In the genomic region with DNA sequence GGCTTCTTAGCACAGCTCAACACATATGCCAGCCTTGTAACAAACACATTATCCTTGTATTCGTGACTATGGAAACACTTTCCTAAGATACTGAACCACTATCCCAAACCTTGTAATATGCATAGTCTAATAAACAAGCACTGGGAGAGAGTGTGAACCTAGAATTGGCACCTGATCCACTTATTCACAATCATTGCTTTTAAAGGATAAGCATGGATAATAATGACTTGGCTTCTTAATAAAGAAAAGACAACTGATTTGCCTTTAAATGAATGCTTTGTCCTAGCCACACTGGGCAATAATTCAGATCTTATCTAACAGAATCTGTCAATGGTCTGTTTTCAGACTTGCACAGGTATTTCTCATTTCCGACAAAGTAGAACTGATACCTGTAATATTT, we compare ENCODE assay signal across 25 cellular contexts. TPM values are rescaled to one million over a fixed set of nuclear protein-coding genes. Genes with fewer than 3 reads are reported as not detected.
DNase-seq lines count a peak whose midpoint lies in the region; ATAC-seq and TF ChIP-seq lines count a peak whose summit lies in the region.
"Had no signal": no experiment of that assay in that cellular context is flagged by ENCODE, and none has a peak within 500 bp of the region (broad histone marks: within the 10 kb centered on the region; RNA-seq: fewer than 3 reads in every experiment).

No MANE protein-coding gene starts in this region.

- no peaks in the 10 kb centered on the region for H3K27me3 ChIP-seq in ACC112 (ENCODE audit: insufficient read depth, low read length)
- no peaks in the 10 kb centered on the region for H3K27me3 ChIP-seq in RWPE2 (ENCODE audit: insufficient read depth, poor library complexity, severe bottlenecking)
- no peaks in the 10 kb centered on the region for H3K27me3 ChIP-seq in neural cell (ENCODE audit: insufficient read depth, low read depth, low read length)
- H3K27me3 ChIP-seq: uterus had no signal

- H3K9me3 Mint-ChIP-seq in CD14-positive monocyte: peaks cover 0 to 2% (median 0%) of the 10 kb centered on the region in 7 donors
- H3K9me3 Mint-ChIP-seq: activated CD4-positive, alpha-beta T cell treated with anti-CD3 and anti-CD28 coated beads, Interleukin-2, amount 10 ng/mL, durations not matched to agents 7 days and 5 days; activated T-cell treated with anti-CD3 and anti-CD28 coated beads, Interleukin-2, amount 50 U/mL, for 4 hours; CD4-positive, alpha-beta T cell had no signal

- H3F3A ChIP-seq in neural cell (ENCODE audit: insufficient read depth, low read length, poor library complexity, severe bottlenecking): no peaks in the 10 kb centered on the region

- H3K4me1 ChIP-seq in ACC112 (ENCODE audit: control insufficient read depth, insufficient read depth, low read length, unreplicated experiment) (peaks cover 37% of the 10 kb centered on the region), RWPE2 (ENCODE audit: insufficient read depth, poor library complexity, severe bottlenecking) (peaks cover 50% of the 10 kb centered on the region)
- H3K4me1 ChIP-seq: prostate gland, uterus had no signal

- TF ChIP-seq EP300 in neural cell (conservative IDR thresholded peaks at IDR 0.05; ENCODE audit: poor library complexity, severe bottlenecking): no peak

- TF ChIP-seq CTCF in RWPE2 (IDR thresholded peaks at IDR 0.05; ENCODE audit: poor library complexity, severe bottlenecking) (no peak), neural cell (IDR thresholded peaks at IDR 0.05; ENCODE audit: poor library complexity, severe bottlenecking) (no peak), CD14-positive monocyte (IDR thresholded peaks at IDR 0.05) (no peak)

- H3K4me3 Mint-ChIP-seq in CD14-positive monocyte: no peak overlapping the region
- H3K4me3 Mint-ChIP-seq: activated CD4-positive, alpha-beta T cell treated with anti-CD3 and anti-CD28 coated beads, Interleukin-2, amount 10 ng/mL, durations not matched to agents 7 days and 5 days; activated T-cell treated with anti-CD3 and anti-CD28 coated beads, Interleukin-2, amount 50 U/mL, for 4 hours; CD4-positive, alpha-beta T cell had no signal

- H3K27ac Mint-ChIP-seq in CD14-positive monocyte: no peak overlapping the region
- H3K27ac Mint-ChIP-seq: activated CD4-positive, alpha-beta T cell treated with anti-CD3 and anti-CD28 coated beads, Interleukin-2, amount 10 ng/mL, durations not matched to agents 7 days and 5 days; CD4-positive, alpha-beta T cell had no signal

- H3K9me3 ChIP-seq in RWPE2 (ENCODE audit: severe bottlenecking) (no peaks in the 10 kb centered on the region), neural cell (ENCODE audit: low read length) (no peaks in the 10 kb centered on the region)
- H3K9me3 ChIP-seq: mucosa of descending colon, prostate gland, thoracic aorta, uterus had no signal

- H3K4me3 ChIP-seq in ACC112 (ENCODE audit: low read depth, low read length): no peak overlapping the region
- H3K4me3 ChIP-seq in RWPE2 (ENCODE audit: severe bottlenecking): no peak overlapping the region
- H3K4me3 ChIP-seq in neural cell (ENCODE audit: low read length): peak overlapping the region; percentile 36
- H3K4me3 ChIP-seq: lung, mucosa of descending colon, PC-9, prostate gland, thoracic aorta, uterus had no signal

- peaks cover 9% of the 10 kb centered on the region for H3K4me1 Mint-ChIP-seq in CD14-positive monocyte

- H3K36me3 ChIP-seq in ACC112 (ENCODE audit: insufficient read depth, low read length) (no peaks in the 10 kb centered on the region), RWPE2 (ENCODE audit: low read depth) (peaks cover 7% of the 10 kb centered on the region), neural cell (ENCODE audit: insufficient read depth, low read length) (no peaks in the 10 kb centered on the region)
- H3K36me3 ChIP-seq: prostate gland, thoracic aorta, uterus, WERI-Rb-1 had no signal

- H2AFZ ChIP-seq in ACC112 (ENCODE audit: low read length, unreplicated experiment): no peak overlapping the region
- H2AFZ ChIP-seq in neural cell (ENCODE audit: low read depth, low read length): no peak overlapping the region
- H2AFZ ChIP-seq: PC-9 had no signal

- DNase-seq in NCI-H1105 treated with DMSO at 0.1 percent for 48 hours (lab: John Stamatoyannopoulos, UW) (peak; percentile 50), NCI-H1105 (lab: John Stamatoyannopoulos, UW) (no peak), RWPE2 (ENCODE audit: low spot score) (no peak), CD14-positive monocyte (ENCODE audit: low spot score) (no peak), NCI-H146 treated with DMSO at 0.1 percent for 48 hours (lab: John Stamatoyannopoulos, UW; ENCODE audit: unreplicated experiment) (no peak), NK-92 (lab: John Stamatoyannopoulos, UW; ENCODE audit: unreplicated experiment) (no peak)
- DNase-seq: 8988T; activated CD4-positive, alpha-beta T cell treated with anti-CD3 and anti-CD28 coated beads, Interleukin-2, amount 10 ng/mL, durations not matched to agents 7 days and 5 days; activated naive CD4-positive, alpha-beta T cell; activated T-cell treated with anti-CD3 and anti-CD28 coated beads, Interleukin-2, amount 50 U/mL, for 4 hours; CD4-positive, alpha-beta T cell; Kasumi-1; kidney; mucosa of descending colon; PC-9; SHP77; stimulated activated CD4-positive, alpha-beta T cell treated with anti-CD3 and anti-CD28 coated beads, Interleukin-15, amount 100 ng/mL, for 24 hours; stimulated activated naive CD4-positive, alpha-beta T cell; uterus; WERI-Rb-1 had no signal

- intact Hi-C loops in CD14-positive monocyte (cut with micrococcal nuclease): no loop called here

- TF ChIP-seq RAD21 in neural cell (conservative IDR thresholded peaks at IDR 0.05): no peak

- H3K9me2 ChIP-seq in neural cell (ENCODE audit: insufficient read depth, low read length): no peaks in the 10 kb centered on the region

- H3K27me3 Mint-ChIP-seq in CD14-positive monocyte (ENCODE audit: low read depth in 3 of 3): no peaks in the 10 kb centered on the region
- H3K27me3 Mint-ChIP-seq: activated CD4-positive, alpha-beta T cell treated with anti-CD3 and anti-CD28 coated beads, Interleukin-2, amount 10 ng/mL, durations not matched to agents 7 days and 5 days; CD4-positive, alpha-beta T cell had no signal

- no peaks in the 10 kb centered on the region for H4K20me1 ChIP-seq in neural cell (ENCODE audit: insufficient read depth)

- ATAC-seq in RWPE2 (ENCODE audit: low read depth): no peak
- ATAC-seq: activated T-cell treated with anti-CD3 and anti-CD28 coated beads, Interleukin-2, amount 50 U/mL, for 4 hours; mucosa of descending colon had no signal

- no peak overlapping the region for H3K4me2 ChIP-seq in neural cell (ENCODE audit: low read length)
- H3K4me2 ChIP-seq: PC-9 had no signal

- no peak overlapping the region for H3K9ac ChIP-seq in neural cell (ENCODE audit: low read length)

- H3K36me3 Mint-ChIP-seq in CD14-positive monocyte: peaks cover 10 to 29% of the 10 kb centered on the region in 2 donors

- H3K27ac ChIP-seq in ACC112 (ENCODE audit: low read depth, low read length): peak overlapping the region; percentile 47; the same call in 1 of the 2 replicates
- peak overlapping the region; percentile 47 for H3K27ac ChIP-seq in RWPE2 (ENCODE audit: poor library complexity, severe bottlenecking)
- peak overlapping the region; percentile 29 for H3K27ac ChIP-seq in neural cell (ENCODE audit: low read length)
- H3K27ac ChIP-seq: PC-9, prostate gland, thoracic aorta, uterus, WERI-Rb-1 had no signal

- H3K79me2 ChIP-seq in ACC112 (ENCODE audit: control insufficient read depth, insufficient read depth, low read length, unreplicated experiment) (peaks cover 46% of the 10 kb centered on the region), neural cell (replicated peaks; ENCODE audit: insufficient read depth, low read length) (peaks cover 13% of the 10 kb centered on the region)

TF ChIP-seq in neural cell, 6 proteins besides CTCF, POLR2A, EP300 and RAD21:
- TF ChIP-seq MXI1 (conservative IDR thresholded peaks at IDR 0.05; ENCODE audit: poor library complexity, severe bottlenecking): no peak
- no peak for TF ChIP-seq SMC3 (conservative IDR thresholded peaks at IDR 0.05; ENCODE audit: poor library complexity)
- no peak for TF ChIP-seq TAF1 (IDR thresholded peaks at IDR 0.05; ENCODE audit: low read depth)
- no peak for TF ChIP-seq EZH2 (IDR thresholded peaks at IDR 0.05; ENCODE audit: borderline replicate concordance, insufficient read depth, low read length, poor library complexity, severe bottlenecking)
- no peak for TF ChIP-seq POLR2AphosphoS5 (IDR thresholded peaks at IDR 0.05)
- TF ChIP-seq, protein P1, sequence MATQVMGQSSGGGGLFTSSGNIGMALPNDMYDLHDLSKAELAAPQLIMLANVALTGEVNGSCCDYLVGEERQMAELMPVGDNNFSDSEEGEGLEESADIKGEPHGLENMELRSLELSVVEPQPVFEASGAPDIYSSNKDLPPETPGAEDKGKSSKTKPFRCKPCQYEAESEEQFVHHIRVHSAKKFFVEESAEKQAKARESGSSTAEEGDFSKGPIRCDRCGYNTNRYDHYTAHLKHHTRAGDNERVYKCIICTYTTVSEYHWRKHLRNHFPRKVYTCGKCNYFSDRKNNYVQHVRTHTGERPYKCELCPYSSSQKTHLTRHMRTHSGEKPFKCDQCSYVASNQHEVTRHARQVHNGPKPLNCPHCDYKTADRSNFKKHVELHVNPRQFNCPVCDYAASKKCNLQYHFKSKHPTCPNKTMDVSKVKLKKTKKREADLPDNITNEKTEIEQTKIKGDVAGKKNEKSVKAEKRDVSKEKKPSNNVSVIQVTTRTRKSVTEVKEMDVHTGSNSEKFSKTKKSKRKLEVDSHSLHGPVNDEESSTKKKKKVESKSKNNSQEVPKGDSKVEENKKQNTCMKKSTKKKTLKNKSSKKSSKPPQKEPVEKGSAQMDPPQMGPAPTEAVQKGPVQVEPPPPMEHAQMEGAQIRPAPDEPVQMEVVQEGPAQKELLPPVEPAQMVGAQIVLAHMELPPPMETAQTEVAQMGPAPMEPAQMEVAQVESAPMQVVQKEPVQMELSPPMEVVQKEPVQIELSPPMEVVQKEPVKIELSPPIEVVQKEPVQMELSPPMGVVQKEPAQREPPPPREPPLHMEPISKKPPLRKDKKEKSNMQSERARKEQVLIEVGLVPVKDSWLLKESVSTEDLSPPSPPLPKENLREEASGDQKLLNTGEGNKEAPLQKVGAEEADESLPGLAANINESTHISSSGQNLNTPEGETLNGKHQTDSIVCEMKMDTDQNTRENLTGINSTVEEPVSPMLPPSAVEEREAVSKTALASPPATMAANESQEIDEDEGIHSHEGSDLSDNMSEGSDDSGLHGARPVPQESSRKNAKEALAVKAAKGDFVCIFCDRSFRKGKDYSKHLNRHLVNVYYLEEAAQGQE (IDR thresholded peaks at IDR 0.05; ENCODE audit: borderline replicate concordance): no peak
TF ChIP-seq in neural cell: peak in this region for 0.

RNA-seq across cellular contexts. Expression of a gene that starts 39.9 kb away (rescaled TPM):
- not detected in 2 replicates for polyA plus RNA-seq in neural cell
- polyA minus RNA-seq in neural cell: not detected in 2 replicates
- not detected for polyA plus RNA-seq in CD14-positive monocyte
- polyA plus RNA-seq: lung had no signal
